In the genomic region with DNA sequence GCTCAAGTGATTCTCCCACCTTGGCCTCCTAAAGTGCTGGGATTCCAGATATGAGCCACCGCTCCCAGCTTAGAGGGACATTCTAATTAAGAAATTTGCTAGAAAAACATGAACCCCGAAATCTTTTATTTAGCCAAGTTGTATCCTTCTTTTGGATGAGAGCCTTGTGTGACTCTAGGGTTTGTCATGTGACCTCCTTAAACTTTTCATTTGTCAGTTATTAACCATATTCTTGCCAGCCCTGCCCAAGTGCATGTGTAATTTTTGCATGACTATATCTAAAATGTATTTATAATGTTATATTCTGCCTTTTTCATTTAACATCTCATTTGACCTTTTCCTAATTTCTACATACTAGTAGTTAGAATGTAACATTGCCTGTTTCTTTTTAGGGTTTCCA, we compare ENCODE assay signal across 1 cellular context.
TF ChIP-seq lines count a peak whose summit lies in the region.

No MANE protein-coding gene starts in this region.

TF ChIP-seq in HepG2, 621 proteins besides CTCF, POLR2A, EP300 and RAD21:
- no peak for TF ChIP-seq BCL6 (CRISPR knock-in tag; IDR thresholded peaks at IDR 0.05)
- TF ChIP-seq SNAPC2 (CRISPR knock-in tag; IDR thresholded peaks at IDR 0.05), result no peak
- TF ChIP-seq ZNF564 (CRISPR knock-in tag; IDR thresholded peaks at IDR 0.05), result no peak
- TF ChIP-seq ZNF7 (CRISPR knock-in tag; IDR thresholded peaks at IDR 0.05), result no peak
- TF ChIP-seq ZNF275 (CRISPR knock-in tag; IDR thresholded peaks at IDR 0.05; ENCODE audit: borderline replicate concordance), result no peak
- TF ChIP-seq HOXA3 (CRISPR knock-in tag; IDR thresholded peaks at IDR 0.05), result no peak
- TF ChIP-seq ZNF784 (CRISPR knock-in tag; IDR thresholded peaks at IDR 0.05; ENCODE audit: borderline replicate concordance), result no peak
- TF ChIP-seq GTF3A (CRISPR knock-in tag; conservative IDR thresholded peaks at IDR 0.05), result no peak
- TF ChIP-seq ZNF143 (CRISPR knock-in tag; IDR thresholded peaks at IDR 0.05), result no peak
- no peak for TF ChIP-seq LCORL (IDR thresholded peaks at IDR 0.05)
- no peak for TF ChIP-seq LCORL (CRISPR knock-in tag; IDR thresholded peaks at IDR 0.05)
- TF ChIP-seq, protein P1, sequence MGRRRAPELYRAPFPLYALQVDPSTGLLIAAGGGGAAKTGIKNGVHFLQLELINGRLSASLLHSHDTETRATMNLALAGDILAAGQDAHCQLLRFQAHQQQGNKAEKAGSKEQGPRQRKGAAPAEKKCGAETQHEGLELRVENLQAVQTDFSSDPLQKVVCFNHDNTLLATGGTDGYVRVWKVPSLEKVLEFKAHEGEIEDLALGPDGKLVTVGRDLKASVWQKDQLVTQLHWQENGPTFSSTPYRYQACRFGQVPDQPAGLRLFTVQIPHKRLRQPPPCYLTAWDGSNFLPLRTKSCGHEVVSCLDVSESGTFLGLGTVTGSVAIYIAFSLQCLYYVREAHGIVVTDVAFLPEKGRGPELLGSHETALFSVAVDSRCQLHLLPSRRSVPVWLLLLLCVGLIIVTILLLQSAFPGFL (CRISPR knock-in tag; IDR thresholded peaks at IDR 0.05), result no peak
- no peak for TF ChIP-seq MAFF (IDR thresholded peaks at IDR 0.05; ENCODE audit: low read depth, low read length)
